1 cellular context compared by ENCODE assay signal in the genomic region with DNA sequence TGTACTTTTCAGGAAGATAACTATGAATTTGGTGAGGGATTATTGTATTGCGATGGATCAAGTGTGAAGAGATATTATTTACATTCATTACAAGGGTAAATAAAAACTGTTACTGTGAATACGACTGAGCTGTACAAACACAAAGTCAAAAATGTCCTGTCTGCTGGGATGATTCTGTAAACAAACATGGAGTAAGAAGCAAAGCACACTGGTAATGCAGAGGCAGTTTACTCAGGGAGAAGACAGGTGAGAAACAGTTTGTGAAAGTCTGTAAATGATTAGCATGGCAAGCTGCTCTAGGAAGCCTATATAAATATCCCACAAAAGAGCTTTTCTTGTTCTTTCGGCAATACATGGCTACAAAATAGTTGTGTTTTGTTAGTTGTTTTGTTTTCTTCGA.
TF ChIP-seq lines count a peak whose summit lies in the region.

No MANE protein-coding gene starts in this region.

TF ChIP-seq in HepG2, 621 proteins besides CTCF, POLR2A, EP300 and RAD21 (continued from another document and continues in another):
- TF ChIP-seq, protein P1, sequence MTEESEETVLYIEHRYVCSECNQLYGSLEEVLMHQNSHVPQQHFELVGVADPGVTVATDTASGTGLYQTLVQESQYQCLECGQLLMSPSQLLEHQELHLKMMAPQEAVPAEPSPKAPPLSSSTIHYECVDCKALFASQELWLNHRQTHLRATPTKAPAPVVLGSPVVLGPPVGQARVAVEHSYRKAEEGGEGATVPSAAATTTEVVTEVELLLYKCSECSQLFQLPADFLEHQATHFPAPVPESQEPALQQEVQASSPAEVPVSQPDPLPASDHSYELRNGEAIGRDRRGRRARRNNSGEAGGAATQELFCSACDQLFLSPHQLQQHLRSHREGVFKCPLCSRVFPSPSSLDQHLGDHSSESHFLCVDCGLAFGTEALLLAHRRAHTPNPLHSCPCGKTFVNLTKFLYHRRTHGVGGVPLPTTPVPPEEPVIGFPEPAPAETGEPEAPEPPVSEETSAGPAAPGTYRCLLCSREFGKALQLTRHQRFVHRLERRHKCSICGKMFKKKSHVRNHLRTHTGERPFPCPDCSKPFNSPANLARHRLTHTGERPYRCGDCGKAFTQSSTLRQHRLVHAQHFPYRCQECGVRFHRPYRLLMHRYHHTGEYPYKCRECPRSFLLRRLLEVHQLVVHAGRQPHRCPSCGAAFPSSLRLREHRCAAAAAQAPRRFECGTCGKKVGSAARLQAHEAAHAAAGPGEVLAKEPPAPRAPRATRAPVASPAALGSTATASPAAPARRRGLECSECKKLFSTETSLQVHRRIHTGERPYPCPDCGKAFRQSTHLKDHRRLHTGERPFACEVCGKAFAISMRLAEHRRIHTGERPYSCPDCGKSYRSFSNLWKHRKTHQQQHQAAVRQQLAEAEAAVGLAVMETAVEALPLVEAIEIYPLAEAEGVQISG (CRISPR knock-in tag; IDR thresholded peaks at IDR 0.05), result no peak
- TF ChIP-seq ZNF431 (CRISPR knock-in tag; IDR thresholded peaks at IDR 0.05; ENCODE audit: borderline replicate concordance, low read depth) (no peak), TEAD2 (CRISPR knock-in tag; IDR thresholded peaks at IDR 0.05) (no peak), MEF2D (CRISPR knock-in tag; IDR thresholded peaks at IDR 0.05) (peak; percentile 85), BCL6 (CRISPR knock-in tag; IDR thresholded peaks at IDR 0.05) (peak; percentile 95), SMYD3 (CRISPR knock-in tag; IDR thresholded peaks at IDR 0.05) (0 out of 2 replicates have a peak, but pooled peaks have one; percentile 59), IKZF4 (CRISPR knock-in tag; IDR thresholded peaks at IDR 0.05; ENCODE audit: borderline replicate concordance, low read depth, not compliant biosample characterization) (no peak), GATAD2A (CRISPR knock-in tag; IDR thresholded peaks at IDR 0.05) (peak; percentile 73), CEBPG (CRISPR knock-in tag; IDR thresholded peaks at IDR 0.05) (peak; percentile 43), ZNF83 (CRISPR knock-in tag; IDR thresholded peaks at IDR 0.05; ENCODE audit: borderline replicate concordance) (no peak), ZBTB7B (CRISPR knock-in tag; IDR thresholded peaks at IDR 0.05) (no peak), RFX5 (IDR thresholded peaks at IDR 0.05; ENCODE audit: low read depth, low read length) (no peak), ZNF709 (CRISPR knock-in tag; IDR thresholded peaks at IDR 0.05) (no peak), RARA (CRISPR knock-in tag; IDR thresholded peaks at IDR 0.05) (peak; percentile 77), SMC3 (IDR thresholded peaks at IDR 0.05; ENCODE audit: low read length) (no peak), PHF20 (CRISPR knock-in tag; IDR thresholded peaks at IDR 0.05) (no peak), LCORL (IDR thresholded peaks at IDR 0.05) (no peak), LCORL (CRISPR knock-in tag; IDR thresholded peaks at IDR 0.05) (0 out of 2 replicates have a peak, but pooled peaks have one; percentile 24), ONECUT2 (CRISPR knock-in tag; IDR thresholded peaks at IDR 0.05) (no peak), IRX3 (CRISPR knock-in tag; IDR thresholded peaks at IDR 0.05; ENCODE audit: borderline replicate concordance, low read depth) (no peak), ZFX (CRISPR knock-in tag; IDR thresholded peaks at IDR 0.05; ENCODE audit: low read depth) (no peak), ELF3 (CRISPR knock-in tag; IDR thresholded peaks at IDR 0.05) (peak; percentile 47; the same call in 1 of the 2 replicates), TRIM24 (CRISPR knock-in tag; IDR thresholded peaks at IDR 0.05) (no peak), JARID2 (CRISPR knock-in tag; IDR thresholded peaks at IDR 0.05; ENCODE audit: insufficient replicate concordance) (no peak), ZNF136 (CRISPR knock-in tag; IDR thresholded peaks at IDR 0.05; ENCODE audit: low read depth) (0 out of 2 replicates have a peak, but pooled peaks have one; percentile 40), MIXL1 (CRISPR knock-in tag; IDR thresholded peaks at IDR 0.05) (peak; percentile 80), ZNF724P (CRISPR knock-in tag; IDR thresholded peaks at IDR 0.05; ENCODE audit: borderline replicate concordance) (no peak), ZNF556 (CRISPR knock-in tag; IDR thresholded peaks at IDR 0.05; ENCODE audit: borderline replicate concordance) (no peak; the same call in 1 of the 2 replicates), ZNF792 (CRISPR knock-in tag; IDR thresholded peaks at IDR 0.05) (peak; percentile 73; the same call in 1 of the 2 replicates), ZFAT (CRISPR knock-in tag; conservative IDR thresholded peaks at IDR 0.05) (no peak), KLF16 (CRISPR knock-in tag; IDR thresholded peaks at IDR 0.05) (peak in 1 of 2 experiments; percentile 61; a peak in 1 of 4 replicates), JUN (CRISPR knock-in tag; IDR thresholded peaks at IDR 0.05) (0 out of 2 replicates have a peak, but pooled peaks have one; percentile 27), ZNF235 (CRISPR knock-in tag; IDR thresholded peaks at IDR 0.05; ENCODE audit: borderline replicate concordance) (no peak), ZNF550 (CRISPR knock-in tag; IDR thresholded peaks at IDR 0.05; ENCODE audit: borderline replicate concordance) (no peak), ZSCAN29 (CRISPR knock-in tag; conservative IDR thresholded peaks at IDR 0.05) (no peak), ZNF354B (CRISPR knock-in tag; IDR thresholded peaks at IDR 0.05) (no peak), SMAD3 (CRISPR knock-in tag; IDR thresholded peaks at IDR 0.05) (peak; percentile 50; the same call in 1 of the 2 replicates), ERF (CRISPR knock-in tag; IDR thresholded peaks at IDR 0.05) (peak; percentile 68; the same call in 1 of the 2 replicates), NCOA2 (CRISPR knock-in tag; IDR thresholded peaks at IDR 0.05) (peak; percentile 40; the same call in 1 of the 2 replicates), ZNF790 (CRISPR knock-in tag; IDR thresholded peaks at IDR 0.05; ENCODE audit: borderline replicate concordance) (no peak), TCF7L2 (IDR thresholded peaks at IDR 0.05; ENCODE audit: low read depth, low read length) (no peak), RBM22 (optimal IDR thresholded peaks at IDR 0.05; ENCODE audit: low read length) (no peak), ZNF12 (CRISPR knock-in tag; IDR thresholded peaks at IDR 0.05) (0 out of 2 replicates have a peak, but pooled peaks have one; percentile 39), SMAD1 (CRISPR knock-in tag; IDR thresholded peaks at IDR 0.05; ENCODE audit: borderline replicate concordance, low read depth) (no peak), IRF2 (CRISPR knock-in tag; IDR thresholded peaks at IDR 0.05) (0 out of 2 replicates have a peak, but pooled peaks have one; percentile 41), YEATS4 (CRISPR knock-in tag; IDR thresholded peaks at IDR 0.05; ENCODE audit: borderline replicate concordance) (no peak), NRL (CRISPR knock-in tag; IDR thresholded peaks at IDR 0.05; ENCODE audit: borderline replicate concordance) (no peak), SYNCRIP (IDR thresholded peaks at IDR 0.05; ENCODE audit: insufficient read depth, low read depth, low read length) (no peak), BRD4 (CRISPR knock-in tag; IDR thresholded peaks at IDR 0.05) (no peak)
- TF ChIP-seq, protein P2, sequence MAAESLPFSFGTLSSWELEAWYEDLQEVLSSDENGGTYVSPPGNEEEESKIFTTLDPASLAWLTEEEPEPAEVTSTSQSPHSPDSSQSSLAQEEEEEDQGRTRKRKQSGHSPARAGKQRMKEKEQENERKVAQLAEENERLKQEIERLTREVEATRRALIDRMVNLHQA (CRISPR knock-in tag; IDR thresholded peaks at IDR 0.05), result no peak
- TF ChIP-seq, protein P3, sequence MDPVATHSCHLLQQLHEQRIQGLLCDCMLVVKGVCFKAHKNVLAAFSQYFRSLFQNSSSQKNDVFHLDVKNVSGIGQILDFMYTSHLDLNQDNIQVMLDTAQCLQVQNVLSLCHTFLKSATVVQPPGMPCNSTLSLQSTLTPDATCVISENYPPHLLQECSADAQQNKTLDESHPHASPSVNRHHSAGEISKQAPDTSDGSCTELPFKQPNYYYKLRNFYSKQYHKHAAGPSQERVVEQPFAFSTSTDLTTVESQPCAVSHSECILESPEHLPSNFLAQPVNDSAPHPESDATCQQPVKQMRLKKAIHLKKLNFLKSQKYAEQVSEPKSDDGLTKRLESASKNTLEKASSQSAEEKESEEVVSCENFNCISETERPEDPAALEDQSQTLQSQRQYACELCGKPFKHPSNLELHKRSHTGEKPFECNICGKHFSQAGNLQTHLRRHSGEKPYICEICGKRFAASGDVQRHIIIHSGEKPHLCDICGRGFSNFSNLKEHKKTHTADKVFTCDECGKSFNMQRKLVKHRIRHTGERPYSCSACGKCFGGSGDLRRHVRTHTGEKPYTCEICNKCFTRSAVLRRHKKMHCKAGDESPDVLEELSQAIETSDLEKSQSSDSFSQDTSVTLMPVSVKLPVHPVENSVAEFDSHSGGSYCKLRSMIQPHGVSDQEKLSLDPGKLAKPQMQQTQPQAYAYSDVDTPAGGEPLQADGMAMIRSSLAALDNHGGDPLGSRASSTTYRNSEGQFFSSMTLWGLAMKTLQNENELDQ (CRISPR knock-in tag; IDR thresholded peaks at IDR 0.05; ENCODE audit: borderline replicate concordance), result no peak
- TF ChIP-seq, protein P4, sequence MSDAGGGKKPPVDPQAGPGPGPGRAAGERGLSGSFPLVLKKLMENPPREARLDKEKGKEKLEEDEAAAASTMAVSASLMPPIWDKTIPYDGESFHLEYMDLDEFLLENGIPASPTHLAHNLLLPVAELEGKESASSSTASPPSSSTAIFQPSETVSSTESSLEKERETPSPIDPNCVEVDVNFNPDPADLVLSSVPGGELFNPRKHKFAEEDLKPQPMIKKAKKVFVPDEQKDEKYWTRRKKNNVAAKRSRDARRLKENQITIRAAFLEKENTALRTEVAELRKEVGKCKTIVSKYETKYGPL (CRISPR knock-in tag; IDR thresholded peaks at IDR 0.05), result no peak
- TF ChIP-seq, protein P5, sequence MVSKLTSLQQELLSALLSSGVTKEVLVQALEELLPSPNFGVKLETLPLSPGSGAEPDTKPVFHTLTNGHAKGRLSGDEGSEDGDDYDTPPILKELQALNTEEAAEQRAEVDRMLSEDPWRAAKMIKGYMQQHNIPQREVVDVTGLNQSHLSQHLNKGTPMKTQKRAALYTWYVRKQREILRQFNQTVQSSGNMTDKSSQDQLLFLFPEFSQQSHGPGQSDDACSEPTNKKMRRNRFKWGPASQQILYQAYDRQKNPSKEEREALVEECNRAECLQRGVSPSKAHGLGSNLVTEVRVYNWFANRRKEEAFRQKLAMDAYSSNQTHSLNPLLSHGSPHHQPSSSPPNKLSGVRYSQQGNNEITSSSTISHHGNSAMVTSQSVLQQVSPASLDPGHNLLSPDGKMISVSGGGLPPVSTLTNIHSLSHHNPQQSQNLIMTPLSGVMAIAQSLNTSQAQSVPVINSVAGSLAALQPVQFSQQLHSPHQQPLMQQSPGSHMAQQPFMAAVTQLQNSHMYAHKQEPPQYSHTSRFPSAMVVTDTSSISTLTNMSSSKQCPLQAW (CRISPR knock-in tag; IDR thresholded peaks at IDR 0.05), result peak; percentile 89
- TF ChIP-seq, protein P6, sequence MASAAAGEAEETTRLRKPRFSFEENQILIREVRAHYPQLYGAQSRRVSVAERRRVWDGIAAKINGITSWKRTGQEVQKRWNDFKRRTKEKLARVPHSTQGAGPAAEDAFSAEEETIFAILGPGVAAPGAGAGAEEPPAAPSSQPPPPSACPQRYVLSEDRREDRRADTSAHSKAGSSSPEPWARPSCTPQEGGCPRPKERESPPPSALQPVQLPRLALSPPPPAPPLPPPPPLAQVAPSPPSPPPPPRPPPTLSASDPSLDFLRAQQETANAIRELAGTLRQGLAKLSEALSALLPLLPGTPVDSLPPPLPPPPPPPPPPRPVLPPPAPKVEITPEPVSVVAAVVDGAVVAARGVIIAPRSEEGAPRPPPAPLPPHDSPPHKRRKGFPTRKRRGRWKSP (CRISPR knock-in tag; IDR thresholded peaks at IDR 0.05), result peak; percentile 23; the same call in 1 of the 2 replicates
- TF ChIP-seq, protein P7, sequence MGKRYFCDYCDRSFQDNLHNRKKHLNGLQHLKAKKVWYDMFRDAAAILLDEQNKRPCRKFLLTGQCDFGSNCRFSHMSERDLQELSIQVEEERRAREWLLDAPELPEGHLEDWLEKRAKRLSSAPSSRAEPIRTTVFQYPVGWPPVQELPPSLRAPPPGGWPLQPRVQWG (CRISPR knock-in tag; IDR thresholded peaks at IDR 0.05; ENCODE audit: borderline replicate concordance, low read depth), result no peak
- TF ChIP-seq, protein P8, sequence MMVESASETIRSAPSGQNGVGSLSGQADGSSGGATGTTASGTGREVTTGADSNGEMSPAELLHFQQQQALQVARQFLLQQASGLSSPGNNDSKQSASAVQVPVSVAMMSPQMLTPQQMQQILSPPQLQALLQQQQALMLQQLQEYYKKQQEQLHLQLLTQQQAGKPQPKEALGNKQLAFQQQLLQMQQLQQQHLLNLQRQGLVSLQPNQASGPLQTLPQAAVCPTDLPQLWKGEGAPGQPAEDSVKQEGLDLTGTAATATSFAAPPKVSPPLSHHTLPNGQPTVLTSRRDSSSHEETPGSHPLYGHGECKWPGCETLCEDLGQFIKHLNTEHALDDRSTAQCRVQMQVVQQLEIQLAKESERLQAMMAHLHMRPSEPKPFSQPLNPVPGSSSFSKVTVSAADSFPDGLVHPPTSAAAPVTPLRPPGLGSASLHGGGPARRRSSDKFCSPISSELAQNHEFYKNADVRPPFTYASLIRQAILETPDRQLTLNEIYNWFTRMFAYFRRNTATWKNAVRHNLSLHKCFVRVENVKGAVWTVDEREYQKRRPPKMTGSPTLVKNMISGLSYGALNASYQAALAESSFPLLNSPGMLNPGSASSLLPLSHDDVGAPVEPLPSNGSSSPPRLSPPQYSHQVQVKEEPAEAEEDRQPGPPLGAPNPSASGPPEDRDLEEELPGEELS (CRISPR knock-in tag; IDR thresholded peaks at IDR 0.05), result peak; percentile 98
- TF ChIP-seq, protein P9, sequence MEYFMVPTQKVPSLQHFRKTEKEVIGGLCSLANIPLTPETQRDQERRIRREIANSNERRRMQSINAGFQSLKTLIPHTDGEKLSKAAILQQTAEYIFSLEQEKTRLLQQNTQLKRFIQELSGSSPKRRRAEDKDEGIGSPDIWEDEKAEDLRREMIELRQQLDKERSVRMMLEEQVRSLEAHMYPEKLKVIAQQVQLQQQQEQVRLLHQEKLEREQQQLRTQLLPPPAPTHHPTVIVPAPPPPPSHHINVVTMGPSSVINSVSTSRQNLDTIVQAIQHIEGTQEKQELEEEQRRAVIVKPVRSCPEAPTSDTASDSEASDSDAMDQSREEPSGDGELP (IDR thresholded peaks at IDR 0.05; ENCODE audit: borderline replicate concordance, low read depth), result peak; percentile 43; the same call in 1 of the 2 replicates
- TF ChIP-seq, protein P10, sequence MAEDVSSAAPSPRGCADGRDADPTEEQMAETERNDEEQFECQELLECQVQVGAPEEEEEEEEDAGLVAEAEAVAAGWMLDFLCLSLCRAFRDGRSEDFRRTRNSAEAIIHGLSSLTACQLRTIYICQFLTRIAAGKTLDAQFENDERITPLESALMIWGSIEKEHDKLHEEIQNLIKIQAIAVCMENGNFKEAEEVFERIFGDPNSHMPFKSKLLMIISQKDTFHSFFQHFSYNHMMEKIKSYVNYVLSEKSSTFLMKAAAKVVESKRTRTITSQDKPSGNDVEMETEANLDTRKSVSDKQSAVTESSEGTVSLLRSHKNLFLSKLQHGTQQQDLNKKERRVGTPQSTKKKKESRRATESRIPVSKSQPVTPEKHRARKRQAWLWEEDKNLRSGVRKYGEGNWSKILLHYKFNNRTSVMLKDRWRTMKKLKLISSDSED (CRISPR knock-in tag; IDR thresholded peaks at IDR 0.05), result no peak
- TF ChIP-seq, protein P11, sequence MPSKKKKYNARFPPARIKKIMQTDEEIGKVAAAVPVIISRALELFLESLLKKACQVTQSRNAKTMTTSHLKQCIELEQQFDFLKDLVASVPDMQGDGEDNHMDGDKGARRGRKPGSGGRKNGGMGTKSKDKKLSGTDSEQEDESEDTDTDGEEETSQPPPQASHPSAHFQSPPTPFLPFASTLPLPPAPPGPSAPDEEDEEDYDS (CRISPR knock-in tag; IDR thresholded peaks at IDR 0.05), result 0 out of 2 replicates have a peak, but pooled peaks have one; percentile 30
